In the genomic region with DNA sequence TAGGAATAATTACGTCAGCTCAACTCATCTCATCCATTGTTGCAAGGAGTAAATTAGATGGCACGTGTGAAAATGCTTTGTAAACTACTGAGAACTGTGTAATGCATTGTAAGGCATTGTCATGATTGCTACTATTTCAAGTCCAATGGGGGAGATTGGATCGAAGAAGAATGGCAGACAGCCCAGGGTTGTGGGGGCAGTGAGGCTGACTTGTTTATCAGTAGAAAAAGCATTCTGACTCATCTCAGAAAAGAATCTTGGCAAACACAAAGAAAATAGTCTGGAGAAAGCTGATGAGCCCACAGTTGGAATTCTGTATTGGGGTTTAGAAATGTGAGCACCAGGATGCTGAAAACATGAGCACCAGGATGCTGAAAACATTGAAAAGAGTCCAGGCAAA, we compare ENCODE assay signal across 14 cellular contexts. TPM values are rescaled to one million over a fixed set of nuclear protein-coding genes. Genes with fewer than 3 reads are reported as not detected.
DNase-seq lines count a peak whose midpoint lies in the region; ATAC-seq and TF ChIP-seq lines count a peak whose summit lies in the region.
"Had no signal": no experiment of that assay in that cellular context is flagged by ENCODE, and none has a peak within 500 bp of the region (broad histone marks: within the 10 kb centered on the region; RNA-seq: fewer than 3 reads in every experiment).

No MANE protein-coding gene starts in this region.

- ATAC-seq in heart left ventricle (peak in 3 of 4 donors; percentile 49 to 67 (median 55)), HG02571 (IDR thresholded peaks at IDR 0.05; ENCODE audit: unreplicated experiment) (no peak), GM21390 (IDR thresholded peaks at IDR 0.05; ENCODE audit: unreplicated experiment) (no peak)
- ATAC-seq: natural killer cell had no signal

- DNase-seq in heart left ventricle (peak in 2 of 5 donors; percentile 34 to 41), cardiac septum (ENCODE audit: low spot score) (no peak), dedifferentiated amniotic fluid mesenchymal stem cell (ENCODE audit: extremely low spot score) (peak; percentile 77), myocyte (ENCODE audit: low read depth) (peak; percentile 62), SK-N-DZ (ENCODE audit: low spot score) (no peak), tibial nerve (ENCODE audit: low spot score in 2 of 2) (no peak)
- DNase-seq: activated CD4-positive, alpha-beta T cell treated with anti-CD3 and anti-CD28 coated beads, Interleukin-2, amount 50 U/mL, for 4 hours; activated naive CD4-positive, alpha-beta T cell treated with anti-CD3 and anti-CD28 coated beads, Interleukin-2, amount 50 U/mL, for 16 hours; effector CD4-positive, alpha-beta T cell; natural killer cell; NCI-H510A treated with DMSO at 0.1 percent for 48 hours; stimulated activated CD4-positive, alpha-beta T cell treated with anti-CD3 and anti-CD28 coated beads, Interleukin-2, amount 100 ng/mL, for 48 hours had no signal

- peak overlapping the region in 1 of 12 donors; percentile 19 for H3K27ac ChIP-seq in heart left ventricle
- peak overlapping the region in 2 of 4 donors; percentile 16 to 76 for H3K27ac ChIP-seq in tibial nerve

- no peak for TF ChIP-seq POLR2A in heart left ventricle (IDR thresholded peaks at IDR 0.05)
- no peak for TF ChIP-seq POLR2A in tibial nerve (IDR thresholded peaks at IDR 0.05)

- no peak for TF ChIP-seq EP300 in tibial nerve (IDR thresholded peaks at IDR 0.05)

- H3K4me3 ChIP-seq in heart left ventricle (no peak overlapping the region), tibial nerve (no peak overlapping the region)

- 29 to 52% (median 39%) methylated on average over 3 of the region's 3 CpGs for WGBS in heart left ventricle, 4 donors
- 18 to 23% methylated on average over 3 of the region's 3 CpGs for WGBS in tibial nerve, 2 donors

- H3K4me1 ChIP-seq in heart left ventricle = peaks cover 0 to 13% (median 6%) of the 10 kb centered on the region in 12 donors
- peaks cover 0 to 18% (median 0%) of the 10 kb centered on the region in 4 donors for H3K4me1 ChIP-seq in tibial nerve

- TF ChIP-seq CTCF in heart left ventricle (IDR thresholded peaks at IDR 0.05) = no peak
- TF ChIP-seq CTCF in tibial nerve (IDR thresholded peaks at IDR 0.05) = no peak

- H3K9me3 ChIP-seq in heart left ventricle (no peaks in the 10 kb centered on the region), tibial nerve (no peaks in the 10 kb centered on the region)

- H3K27me3 ChIP-seq in heart left ventricle (no peaks in the 10 kb centered on the region), tibial nerve (no peaks in the 10 kb centered on the region)

- H3K36me3 ChIP-seq in heart left ventricle (no peaks in the 10 kb centered on the region), tibial nerve (no peaks in the 10 kb centered on the region)

- intact Hi-C loops in heart left ventricle (cut with DNase I) = no loop called here
- intact Hi-C loops in cardiac septum (cut with DNase I) = no loop called here

RNA-seq across cellular contexts. Expression of a gene that starts 28.0 kb away (rescaled TPM):
- total RNA-seq in heart left ventricle (10 to 100 TPM; 24.3 to 61.6 (median 28.5) TPM), cardiac septum (56.2 TPM), myocyte (11.0 and 17.9 TPM in 2 replicates), tibial nerve (10 to 100 TPM; 43.0 to 77.7 (median 50.0) TPM)
- polyA plus RNA-seq in heart left ventricle = 10 to 100 TPM; 13.8 to 45.8 TPM
- 340 TPM for polyA plus RNA-seq in myocyte (2012)
- polyA plus RNA-seq in SK-N-DZ (2014; cell fraction: cytosol; rRNA removed) = 16.2 and 17.1 TPM in 2 replicates
- polyA plus RNA-seq in SK-N-DZ (2014; cell fraction: nucleus; rRNA removed) = 9.0 and 21.5 TPM in 2 replicates

Comparison
In these comparisons a context has a peak if more than half of its experiments do, and no peak if none do; other contexts are left out.
1. ATAC-seq: peak in heart left ventricle (3 of 4); none in HG02571 (single experiment) and GM21390 (single experiment).
2. DNase-seq: peak in dedifferentiated amniotic fluid mesenchymal stem cell (single experiment) and myocyte (single experiment); none in cardiac septum (single experiment), SK-N-DZ (single experiment) and tibial nerve (0 of 2).